ENCODE assay signal across 27 cellular contexts in genomic region chr4:169583563-169583962, GRCh38. TPM values are rescaled to one million over a fixed set of nuclear protein-coding genes. Genes with fewer than 3 reads are reported as not detected.
DNase-seq lines count a peak whose midpoint lies in the region; ATAC-seq, FAIRE-seq and TF ChIP-seq lines count a peak whose summit lies in the region.
"Had no signal": no experiment of that assay in that cellular context is flagged by ENCODE, and none has a peak within 500 bp of the region (broad histone marks: within the 10 kb centered on the region; RNA-seq: fewer than 3 reads in every experiment).

No MANE protein-coding gene starts in this region.

- no peaks in the 10 kb centered on the region for H3K79me2 ChIP-seq in endothelial cell of umbilical vein (ENCODE audit: control insufficient read depth, insufficient read depth, low read length)

- DNase-seq in AG09319 (ENCODE audit: extremely low read depth, low read depth) = peak; percentile 7
- peak; percentile 22 for DNase-seq in HFFc6
- peak; percentile 10 for DNase-seq in endothelial cell of umbilical vein (ENCODE audit: low read depth, low spot score)
- no peak for DNase-seq in mesothelial cell of epicardium (ENCODE audit: low spot score in 2 of 2, unreplicated experiment in 2 of 2)
- DNase-seq in stimulated activated CD4-positive, alpha-beta T cell treated with anti-CD3 and anti-CD28 coated beads, Interleukin-12 subunit alpha, Interleukin-12 subunit beta, amount 100 ng/mL, for 4 hours = no peak
- DNase-seq in activated CD8-positive, alpha-beta T cell treated with anti-CD3 and anti-CD28 coated beads for 36 hours = no peak
- DNase-seq in GM10266 (ENCODE audit: extremely low spot score) = no peak
- DNase-seq in HT-29 (ENCODE audit: low spot score) = no peak
- DNase-seq: activated CD4-positive, alpha-beta T cell treated with anti-CD3 and anti-CD28 coated beads, Interleukin-2, amount 50 U/mL, for 1 hour; activated naive CD4-positive, alpha-beta T cell; CD8-positive, alpha-beta T cell; cortex of kidney; DMS79 treated with DMSO at 0.1 percent for 48 hours; heart left ventricle; immature natural killer cell; KBM-7; lower lobe of right lung; naive thymus-derived CD4-positive, alpha-beta T cell; NCI-H2029 treated with DMSO at 0.1 percent for 48 hours; NCI-H446 treated with DMSO at 0.1 percent for 48 hours; spleen; SW 1271 had no signal

- CTCF ChIA-PET in endothelial cell of umbilical vein (lab: Charles Lee) = no interaction called here
- CTCF ChIA-PET in activated CD8-positive, alpha-beta T cell treated with anti-CD3 and anti-CD28 coated beads for 36 hours (lab: Charles Lee) = no interaction called here

- H3K4me1 Mint-ChIP-seq in HFFc6 (ENCODE audit: low read depth) (peaks cover 22% of the 10 kb centered on the region), mesothelial cell of epicardium (no peaks in the 10 kb centered on the region)
- H3K4me1 Mint-ChIP-seq in activated CD8-positive, alpha-beta T cell treated with anti-CD3 and anti-CD28 coated beads for 36 hours (ENCODE audit: low read depth) = peaks cover 7% of the 10 kb centered on the region
- H3K4me1 Mint-ChIP-seq: immature natural killer cell had no signal

- H3K27ac Mint-ChIP-seq in HFFc6 (no peak overlapping the region), mesothelial cell of epicardium (peak overlapping the region; percentile 39)
- H3K27ac Mint-ChIP-seq in activated CD8-positive, alpha-beta T cell treated with anti-CD3 and anti-CD28 coated beads for 36 hours = no peak overlapping the region
- H3K27ac Mint-ChIP-seq: CD8-positive, alpha-beta T cell; naive thymus-derived CD4-positive, alpha-beta T cell; progenitor cell of endocrine pancreas had no signal

- H3K9me3 ChIP-seq in endothelial cell of umbilical vein (replicated peaks; ENCODE audit: control insufficient read depth, insufficient read depth, low read length) = no peaks in the 10 kb centered on the region
- H3K9me3 ChIP-seq: A549, HAP-1, heart left ventricle, lower lobe of right lung, spleen had no signal

- H3K9me3 Mint-ChIP-seq in HFFc6 = no peaks in the 10 kb centered on the region
- no peaks in the 10 kb centered on the region for H3K9me3 Mint-ChIP-seq in mesothelial cell of epicardium
- H3K9me3 Mint-ChIP-seq in activated CD8-positive, alpha-beta T cell treated with anti-CD3 and anti-CD28 coated beads for 36 hours = no peaks in the 10 kb centered on the region
- H3K9me3 Mint-ChIP-seq: CD8-positive, alpha-beta T cell; immature natural killer cell; naive thymus-derived CD4-positive, alpha-beta T cell had no signal

- no peak for ATAC-seq in activated CD8-positive, alpha-beta T cell treated with anti-CD3 and anti-CD28 coated beads for 36 hours
- ATAC-seq: A549; CD8-positive, alpha-beta T cell; heart left ventricle; lower lobe of right lung; naive thymus-derived CD4-positive, alpha-beta T cell had no signal

- H2AFZ ChIP-seq in endothelial cell of umbilical vein (ENCODE audit: low read depth, low read length) = no peak overlapping the region

- H3K9me1 ChIP-seq in endothelial cell of umbilical vein (replicated peaks; ENCODE audit: control insufficient read depth, extremely low read depth, insufficient read depth, low read length) = no peaks in the 10 kb centered on the region

- H3K36me3 Mint-ChIP-seq in HFFc6 (ENCODE audit: low read depth) (no peaks in the 10 kb centered on the region; the same call in 1 of the 2 replicates), mesothelial cell of epicardium (peaks cover 19% of the 10 kb centered on the region)
- peaks cover 12% of the 10 kb centered on the region for H3K36me3 Mint-ChIP-seq in activated CD8-positive, alpha-beta T cell treated with anti-CD3 and anti-CD28 coated beads for 36 hours (ENCODE audit: low read depth)

- H3K27ac ChIP-seq in endothelial cell of umbilical vein (ENCODE audit: insufficient read depth, low read depth, low read length) = no peak overlapping the region
- H3K27ac ChIP-seq: A549, heart left ventricle, lower lobe of right lung, RWPE1, spleen had no signal

- no peaks in the 10 kb centered on the region for H3K27me3 Mint-ChIP-seq in HFFc6 (ENCODE audit: insufficient read depth)
- no peaks in the 10 kb centered on the region for H3K27me3 Mint-ChIP-seq in mesothelial cell of epicardium (ENCODE audit: low read depth)
- no peaks in the 10 kb centered on the region for H3K27me3 Mint-ChIP-seq in activated CD8-positive, alpha-beta T cell treated with anti-CD3 and anti-CD28 coated beads for 36 hours
- H3K27me3 Mint-ChIP-seq: naive thymus-derived CD4-positive, alpha-beta T cell; progenitor cell of endocrine pancreas had no signal

- dilution Hi-C loops in endothelial cell of umbilical vein (cut with MboI; ENCODE audit: extremely low pct_ligation_motif_present, low sequenced_read_pairs) = no loop called here

- no peak for TF ChIP-seq POLR2A in endothelial cell of umbilical vein (IDR thresholded peaks at IDR 0.05; ENCODE audit: low read depth, low read length)

- BruUV-seq in endothelial cell of umbilical vein (replicated peaks; lab: Mats Ljungman, UMichigan) = no TSS peak

- peaks cover 0 to 2% of the 10 kb centered on the region in 2 experiments for H3K36me3 ChIP-seq in endothelial cell of umbilical vein (ENCODE audit: control insufficient read depth in 2 of 2, extremely low read depth in 1 of 2, insufficient read depth in 2 of 2, low read length in 2 of 2)

- H3K4me1 ChIP-seq in endothelial cell of umbilical vein (ENCODE audit: control insufficient read depth, extremely low read depth, insufficient read depth, low read length) = no peaks in the 10 kb centered on the region
- H3K4me1 ChIP-seq: A549, heart left ventricle, lower lobe of right lung, spleen had no signal

- H3K4me2 ChIP-seq in endothelial cell of umbilical vein (ENCODE audit: insufficient read depth, low read length) = no peak overlapping the region
- H3K4me2 ChIP-seq: A549 had no signal

- intact Hi-C loops in endothelial cell of umbilical vein (cut with micrococcal nuclease) = no loop called here
- intact Hi-C loops in activated CD8-positive, alpha-beta T cell treated with anti-CD3 and anti-CD28 coated beads for 36 hours (cut with micrococcal nuclease) = no loop called here

- no peaks in the 10 kb centered on the region for H4K20me1 ChIP-seq in endothelial cell of umbilical vein (replicated peaks; ENCODE audit: control insufficient read depth, extremely low read depth, insufficient read depth, low read length)

- no peak overlapping the region for H3K4me3 ChIP-seq in endothelial cell of umbilical vein (replicated peaks in 1 of 3; ENCODE audit: insufficient read depth in 1 of 3, low read depth in 1 of 3, low read length in 3 of 3)
- H3K4me3 ChIP-seq: A549, HAP-1, heart left ventricle, lower lobe of right lung, spleen had no signal

- POLR2A ChIA-PET in endothelial cell of umbilical vein (lab: Charles Lee) = interaction anchor here (0.5 kb wide), 1 partner anchor 678 kb away, joined by 6 read pairs; no protein-coding TSS in a partner anchor
- POLR2A ChIA-PET in activated CD8-positive, alpha-beta T cell treated with anti-CD3 and anti-CD28 coated beads for 36 hours (lab: Charles Lee) = no interaction called here

- TF ChIP-seq CTCF in AG09319 (IDR thresholded peaks at IDR 0.05; ENCODE audit: low read depth, low read length) = no peak
- no peak for TF ChIP-seq CTCF in HFFc6 (IDR thresholded peaks at IDR 0.05)
- no peak for TF ChIP-seq CTCF in endothelial cell of umbilical vein (IDR thresholded peaks at IDR 0.05; ENCODE audit: extremely low read depth in 1 of 2, insufficient read depth in 1 of 2, low read depth in 1 of 2, low read length in 2 of 2)
- no peak for TF ChIP-seq CTCF in mesothelial cell of epicardium (IDR thresholded peaks at IDR 0.05; ENCODE audit: unreplicated experiment)
- TF ChIP-seq CTCF in activated CD8-positive, alpha-beta T cell treated with anti-CD3 and anti-CD28 coated beads for 36 hours (IDR thresholded peaks at IDR 0.05) = no peak
- TF ChIP-seq CTCF in GM10266 (IDR thresholded peaks at IDR 0.05; ENCODE audit: control insufficient read depth, insufficient read depth, low read depth, missing control alignments) = no peak

- H3K4me3 Mint-ChIP-seq in HFFc6 = no peak overlapping the region
- no peak overlapping the region for H3K4me3 Mint-ChIP-seq in mesothelial cell of epicardium
- H3K4me3 Mint-ChIP-seq in activated CD8-positive, alpha-beta T cell treated with anti-CD3 and anti-CD28 coated beads for 36 hours = no peak overlapping the region
- H3K4me3 Mint-ChIP-seq: CD8-positive, alpha-beta T cell; immature natural killer cell; naive thymus-derived CD4-positive, alpha-beta T cell had no signal

- H3K27me3 ChIP-seq in endothelial cell of umbilical vein (ENCODE audit: control insufficient read depth in 2 of 2, insufficient read depth in 2 of 2, low read length in 2 of 2) = no peaks in the 10 kb centered on the region
- H3K27me3 ChIP-seq: heart left ventricle, spleen had no signal

- FAIRE-seq in endothelial cell of umbilical vein (lab: Jason Lieb, UNC) = no peak
- FAIRE-seq: A549, astrocyte had no signal

- H3K9ac ChIP-seq in endothelial cell of umbilical vein (replicated peaks; ENCODE audit: extremely low read depth, insufficient read depth, low read length) = no peak overlapping the region

RNA-seq across cellular contexts. Expression of gene NEK1, which starts 28.8 kb away (rescaled TPM):
- total RNA-seq in HFFc6 (2021; fragmentation: NEBNext Ultra II Directional; extraction: Animal tissue kit (Norgen Biotek cat#: 25700)) = 10 to 100 TPM in 3 of 6 experiments, 1 to 10 TPM in 3; 9.4 to 11.1 (median 10.0) TPM
- total RNA-seq in endothelial cell of umbilical vein = 10.1 and 10.4 TPM in 2 replicates
- 1.7 and 2.6 TPM in 2 replicates for polyA plus RNA-seq in endothelial cell of umbilical vein
- 2.2 and 2.5 TPM in 2 replicates for polyA plus RNA-seq in endothelial cell of umbilical vein (2011; cell fraction: cytosol; rRNA removed)
- polyA plus RNA-seq in endothelial cell of umbilical vein (2011; cell fraction: nucleus; rRNA removed) = 4.9 and 6.6 TPM in 2 replicates
- polyA plus RNA-seq in endothelial cell of umbilical vein (2012) = 5.8 and 7.3 TPM in 2 replicates
- polyA minus RNA-seq in endothelial cell of umbilical vein = 8.4 and 13.1 TPM in 2 replicates
- polyA minus RNA-seq in endothelial cell of umbilical vein (2011; cell fraction: cytosol; rRNA and poly(A)+ RNA removed) = 4.6 TPM
- polyA minus RNA-seq in endothelial cell of umbilical vein (2011; cell fraction: nucleus; rRNA and poly(A)+ RNA removed) = 24.7 and 26.1 TPM in 2 replicates
- 19.0 to 21.3 TPM (median 20.3 TPM) in 3 replicates for total RNA-seq in mesothelial cell of epicardium
- 10 to 100 TPM; 12.0 to 13.6 TPM for total RNA-seq in activated CD8-positive, alpha-beta T cell treated with anti-CD3 and anti-CD28 coated beads for 36 hours
- 0.55 and 1.4 TPM in 2 replicates for total RNA-seq in HT-29 (2014; rRNA removed; shearing (Covaris generic))

RNA-seq across cellular contexts. Expression of gene CLCN3, which starts 36.8 kb away (rescaled TPM):
- 10 to 100 TPM; 32.9 to 39.5 (median 35.0) TPM for total RNA-seq in HFFc6 (2021; fragmentation: NEBNext Ultra II Directional; extraction: Animal tissue kit (Norgen Biotek cat#: 25700))
- 49.0 and 51.4 TPM in 2 replicates for total RNA-seq in endothelial cell of umbilical vein
- 12.1 and 16.5 TPM in 2 replicates for polyA plus RNA-seq in endothelial cell of umbilical vein
- 13.2 and 13.6 TPM in 2 replicates for polyA plus RNA-seq in endothelial cell of umbilical vein (2011; cell fraction: cytosol; rRNA removed)
- polyA plus RNA-seq in endothelial cell of umbilical vein (2011; cell fraction: nucleus; rRNA removed) = 13.4 and 21.4 TPM in 2 replicates
- polyA plus RNA-seq in endothelial cell of umbilical vein (2012) = 24.8 and 33.1 TPM in 2 replicates
- 82.0 and 86.1 TPM in 2 replicates for polyA minus RNA-seq in endothelial cell of umbilical vein
- polyA minus RNA-seq in endothelial cell of umbilical vein (2011; cell fraction: cytosol; rRNA and poly(A)+ RNA removed) = 10.9 TPM
- polyA minus RNA-seq in endothelial cell of umbilical vein (2011; cell fraction: nucleus; rRNA and poly(A)+ RNA removed) = 31.2 and 48.2 TPM in 2 replicates
- total RNA-seq in mesothelial cell of epicardium = 57.4 to 59.4 TPM (median 58.3 TPM) in 3 replicates
- 10 to 100 TPM; 18.5 to 21.6 TPM for total RNA-seq in activated CD8-positive, alpha-beta T cell treated with anti-CD3 and anti-CD28 coated beads for 36 hours
- 15.5 and 17.5 TPM in 2 replicates for total RNA-seq in HT-29 (2014; rRNA removed; shearing (Covaris generic))

Comparison
In these comparisons a context has a peak if more than half of its experiments do, and no peak if none do; other contexts are left out.
1. DNase-seq: peak in AG09319 (single experiment), HFFc6 (single experiment) and endothelial cell of umbilical vein (single experiment); none in mesothelial cell of epicardium (0 of 2), stimulated activated CD4-positive, alpha-beta T cell treated with anti-CD3 and anti-CD28 coated beads, Interleukin-12 subunit alpha, Interleukin-12 subunit beta, amount 100 ng/mL, for 4 hours (single experiment), activated CD8-positive, alpha-beta T cell treated with anti-CD3 and anti-CD28 coated beads for 36 hours (single experiment), GM10266 (single experiment) and HT-29 (single experiment).